Comparison of ENCODE assay signal across 12 cellular contexts in genomic region chr5:31237159-31237558, GRCh38. TPM values are rescaled to one million over a fixed set of nuclear protein-coding genes. Genes with fewer than 3 reads are reported as not detected.
A peak's percentile ranks its signal among the peaks of the same experiment; 100 is the strongest.
DNase-seq lines count a peak whose midpoint lies in the region; ATAC-seq and TF ChIP-seq lines count a peak whose summit lies in the region.
"Had no signal": no experiment of that assay in that cellular context is flagged by ENCODE, and none has a peak within 500 bp of the region (broad histone marks: within the 10 kb centered on the region; RNA-seq: fewer than 3 reads in every experiment).

No MANE protein-coding gene starts in this region.

- H3K4me1 ChIP-seq in suprapubic skin: no peaks in the 10 kb centered on the region
- H3K4me1 ChIP-seq in transverse colon: no peaks in the 10 kb centered on the region

- in situ Hi-C loops in transverse colon (cut with MboI; ENCODE audit: low pct_ligation_motif_present in 1 of 4, low pct_unique_long_range_greater_than_20kb in 1 of 4, low sequenced_read_pairs in 3 of 4): no loop called here

- CTCF ChIA-PET in HEK293T (lab: Yijun Ruan, JAX): interaction anchor here (1.2 kb wide), 2 partner anchors 33 to 41 kb away, joined by 4 to 7 read pairs; no protein-coding TSS in a partner anchor

- POLR2A ChIA-PET in HEK293T (lab: Yijun Ruan, JAX): no interaction called here

- H3K27me3 ChIP-seq in suprapubic skin: no peaks in the 10 kb centered on the region
- H3K27me3 ChIP-seq in transverse colon: no peaks in the 10 kb centered on the region

- H3K4me3 ChIP-seq in AG10803 (ENCODE audit: low read length) (no peak overlapping the region), fibroblast of villous mesenchyme (ENCODE audit: low read depth, low read length) (no peak overlapping the region), suprapubic skin (no peak overlapping the region), transverse colon (no peak overlapping the region)

- no peak for ATAC-seq in HG03280 (IDR thresholded peaks at IDR 0.05; ENCODE audit: unreplicated experiment)
- ATAC-seq: CD8-positive, alpha-beta T cell; left lobe of liver had no signal

- intact Hi-C loops in transverse colon (cut with DNase I; ENCODE audit: low total_unique reads): no loop called here

- H3K27ac ChIP-seq in suprapubic skin (no peak overlapping the region), transverse colon (no peak overlapping the region)

- TF ChIP-seq EP300 in suprapubic skin (IDR thresholded peaks at IDR 0.05) (no peak), transverse colon (IDR thresholded peaks at IDR 0.05; ENCODE audit: low read depth) (no peak)

- 45% methylated on average over 5 of the region's 5 CpGs for WGBS in suprapubic skin
- WGBS in transverse colon (ENCODE audit: low coverage in 1 of 2), 2 donors: 20 to 37% methylated on average over 2 to 5 of the region's 5 CpGs

- no peaks in the 10 kb centered on the region for H3K9me3 ChIP-seq in suprapubic skin
- H3K9me3 ChIP-seq in transverse colon: no peaks in the 10 kb centered on the region

- peak; percentile 36 for DNase-seq in AG10803 (ENCODE audit: low read depth)
- no peak for DNase-seq in HEK293T (ENCODE audit: extremely low spot score)
- DNase-seq in RPMI8226: peak; percentile 3
- DNase-seq in fibroblast of villous mesenchyme (ENCODE audit: low read depth): peak; percentile 3
- DNase-seq in suprapubic skin (ENCODE audit: low spot score in 2 of 2): no peak
- no peak for DNase-seq in activated CD4-positive, CD25-positive, alpha-beta regulatory T cell (lab: John Stamatoyannopoulos, UW)
- DNase-seq in transverse colon: no peak
- DNase-seq: activated effector memory CD4-positive, alpha-beta T cell treated with anti-CD3 and anti-CD28 coated beads, Interleukin-2, amount 50 U/mL, for 16 hours; CD8-positive, alpha-beta T cell; occipital lobe had no signal

- no peak for TF ChIP-seq POLR2A in suprapubic skin (IDR thresholded peaks at IDR 0.05)
- TF ChIP-seq POLR2A in transverse colon (IDR thresholded peaks at IDR 0.05): no peak

- peak; percentile 24; the same call in 1 of the 2 replicates for TF ChIP-seq CTCF in AG10803 (conservative IDR thresholded peaks at IDR 0.05; ENCODE audit: low read length)
- TF ChIP-seq CTCF in fibroblast of villous mesenchyme (IDR thresholded peaks at IDR 0.05; ENCODE audit: insufficient read depth, low read depth, low read length): peak; percentile 12
- no peak for TF ChIP-seq CTCF in suprapubic skin (IDR thresholded peaks at IDR 0.05)
- no peak for TF ChIP-seq CTCF in transverse colon (IDR thresholded peaks at IDR 0.05)

- H3K36me3 ChIP-seq in suprapubic skin (no peaks in the 10 kb centered on the region), transverse colon (no peaks in the 10 kb centered on the region)

TF ChIP-seq in HEK293T, 16 proteins besides CTCF, POLR2A, EP300 and RAD21:
- peak; percentile 19; the same call in 1 of the 2 replicates for TF ChIP-seq L3MBTL2 (conservative IDR thresholded peaks at IDR 0.05)
- no peak for TF ChIP-seq FOXA1 (IDR thresholded peaks at IDR 0.05)
TF ChIP-seq in HEK293T: peak in this region for 1.

RNA-seq across cellular contexts. Expression of gene CDH6, which starts 43.7 kb away (rescaled TPM):
- 3.9 and 4.3 TPM in 2 replicates for total RNA-seq in fibroblast of villous mesenchyme
- total RNA-seq in suprapubic skin: 1 to 10 TPM in 1 of 4 donors, under 1 TPM in 3; 0.36 to 1.8 (median 0.75) TPM
- total RNA-seq in transverse colon: 1 to 10 TPM in 2 of 4 donors, under 1 TPM in 2; 0.60 to 1.2 (median 0.93) TPM
- total RNA-seq: CD8-positive, alpha-beta T cell had no signal

Comparison
In these comparisons a context has a peak if more than half of its experiments do, and no peak if none do; other contexts are left out.
1. DNase-seq: peak in AG10803 (single experiment), RPMI8226 (single experiment) and fibroblast of villous mesenchyme (single experiment); none in HEK293T (single experiment), suprapubic skin (0 of 2), activated CD4-positive, CD25-positive, alpha-beta regulatory T cell (0 of 4) and transverse colon (single experiment).
2. CTCF ChIP-seq: peak in AG10803 (single experiment) and fibroblast of villous mesenchyme (single experiment); none in suprapubic skin (0 of 2) and transverse colon (0 of 5).